In genomic region chr10:4263281-4263921, GRCh38 we compare ENCODE assay signal across 24 cellular contexts.
DNase-seq lines count a peak whose midpoint lies in the region; ATAC-seq and TF ChIP-seq lines count a peak whose summit lies in the region.
"Had no signal": no experiment of that assay in that cellular context is flagged by ENCODE, and none has a peak within 500 bp of the region (broad histone marks: within the 10 kb centered on the region; RNA-seq: fewer than 3 reads in every experiment).

No MANE protein-coding gene starts in this region.

- H3K27ac ChIP-seq in esophagus muscularis mucosa (replicated peaks in 1 of 4), result peak overlapping the region; percentile 43 to 67 (median 56)
- H3K27ac ChIP-seq in neuronal stem cell (replicated peaks; ENCODE audit: low read length), result no peak overlapping the region
- peak overlapping the region; percentile 45 to 75 (median 58) for H3K27ac ChIP-seq in upper lobe of left lung
- H3K27ac ChIP-seq in brain microvascular endothelial cell, result no peak overlapping the region
- H3K27ac ChIP-seq: psoas muscle had no signal

- H3K4me3 ChIP-seq in esophagus muscularis mucosa (no peak overlapping the region), neuronal stem cell (ENCODE audit: low read length in 2 of 2) (no peak overlapping the region), upper lobe of left lung (no peak overlapping the region), brain microvascular endothelial cell (ENCODE audit: low read depth, low read length) (no peak overlapping the region)
- H3K4me3 ChIP-seq: adrenal gland, psoas muscle had no signal

- peak overlapping the region; percentile 38 for H3K18ac ChIP-seq in neuronal stem cell (ENCODE audit: low read length)

- H4K8ac ChIP-seq in neuronal stem cell (ENCODE audit: low read depth, low read length), result no peak overlapping the region

- no peaks in the 10 kb centered on the region for H3K9me3 ChIP-seq in esophagus muscularis mucosa
- H3K9me3 ChIP-seq in neuronal stem cell (replicated peaks in 1 of 2; ENCODE audit: control insufficient read depth in 2 of 2, insufficient read depth in 1 of 2, low read depth in 1 of 2, low read length in 2 of 2), result no peaks in the 10 kb centered on the region
- no peaks in the 10 kb centered on the region for H3K9me3 ChIP-seq in upper lobe of left lung
- H3K9me3 ChIP-seq: adrenal gland, psoas muscle had no signal

- no peak overlapping the region for H3K9ac ChIP-seq in neuronal stem cell (ENCODE audit: low read depth, low read length, poor library complexity)

- no peak overlapping the region for H3K27ac Mint-ChIP-seq in activated CD4-positive, alpha-beta T cell treated with anti-CD3 and anti-CD28 coated beads, Interleukin-2, amount 10 ng/mL, durations not matched to agents 24 days and 14 days
- H3K27ac Mint-ChIP-seq: activated CD4-positive, alpha-beta T cell treated with anti-CD3 and anti-CD28 coated beads, Interleukin-2, amount 10 ng/mL, durations not matched to agents 7 days and 5 days; memory B cell; nephron had no signal

- DNase-seq in activated CD4-positive, alpha-beta T cell treated with anti-CD3 and anti-CD28 coated beads, Interleukin-2, amount 10 ng/mL, durations not matched to agents 24 days and 14 days, result peak; percentile 25
- DNase-seq in activated CD4-positive, alpha-beta T cell treated with anti-CD3 and anti-CD28 coated beads, Interleukin-2, amount 50 U/mL, for 48 hours, result no peak
- DNase-seq in esophagus muscularis mucosa (ENCODE audit: extremely low spot score), result no peak
- DNase-seq in neuronal stem cell (ENCODE audit: low spot score), result no peak
- DNase-seq in upper lobe of left lung, result peak in 1 of 2 donors; percentile 41
- DNase-seq in amygdala (lab: John Stamatoyannopoulos, UW), result no peak
- DNase-seq in brain microvascular endothelial cell, result no peak
- DNase-seq in NCI-H446 (lab: John Stamatoyannopoulos, UW), result no peak
- DNase-seq: activated CD4-positive, alpha-beta T cell treated with anti-CD3 and anti-CD28 coated beads, Interleukin-2, amount 10 ng/mL, durations not matched to agents 7 days and 5 days; activated CD8-positive, alpha-beta memory T cell treated with anti-CD3 and anti-CD28 coated beads, Interleukin-2, amount 50 U/mL, for 48 hours; activated gamma-delta T cell; Calu3; central memory CD4-positive, alpha-beta T cell; effector CD4-positive, alpha-beta T cell; Karpas-422; NCI-H1092 treated with DMSO at 0.1 percent for 48 hours; NCI-H2081 treated with DMSO at 0.1 percent for 48 hours; NCI-H510A treated with DMSO at 0.1 percent for 48 hours; stimulated activated CD4-positive, alpha-beta T cell treated with anti-CD3 and anti-CD28 coated beads, Interleukin-12 subunit alpha, Interleukin-12 subunit beta, amount 100 ng/mL, for 4 hours; stimulated activated CD8-positive, alpha-beta memory T cell treated with anti-CD3 and anti-CD28 coated beads, Interleukin-4, amount 100 ng/mL, for 48 hours had no signal

- no peaks in the 10 kb centered on the region for H3K36me3 ChIP-seq in esophagus muscularis mucosa
- H3K36me3 ChIP-seq in neuronal stem cell (replicated peaks in 1 of 2; ENCODE audit: control insufficient read depth in 2 of 2, insufficient read depth in 2 of 2, low read length in 2 of 2), result no peaks in the 10 kb centered on the region
- no peaks in the 10 kb centered on the region for H3K36me3 ChIP-seq in upper lobe of left lung
- H3K36me3 ChIP-seq in brain microvascular endothelial cell (replicated peaks), result no peaks in the 10 kb centered on the region
- H3K36me3 ChIP-seq: adrenal gland had no signal

- in situ Hi-C loops in brain microvascular endothelial cell (cut with HindIII; ENCODE audit: low pct_ligation_motif_present, low sequenced_read_pairs), result no loop called here

- peak in 1 of 2 donors; percentile 49 for ATAC-seq in upper lobe of left lung (ENCODE audit: low FRiP score in 2 of 2)

- no peak overlapping the region for H2BK5ac ChIP-seq in neuronal stem cell (ENCODE audit: low read length)

- no peak overlapping the region for H3K4ac ChIP-seq in neuronal stem cell (ENCODE audit: low read length)

- no peak overlapping the region for H2BK12ac ChIP-seq in neuronal stem cell (ENCODE audit: low read length)

- peak overlapping the region; percentile 14 for H2AK5ac ChIP-seq in neuronal stem cell (ENCODE audit: low read depth, low read length)

- H2BK15ac ChIP-seq in neuronal stem cell (ENCODE audit: low read length), result peak overlapping the region; percentile 74

- H2BK120ac ChIP-seq in neuronal stem cell (ENCODE audit: low read depth, low read length), result peak overlapping the region; percentile 88

- no peak for TF ChIP-seq POLR2A in esophagus muscularis mucosa (IDR thresholded peaks at IDR 0.05; ENCODE audit: low read depth)
- TF ChIP-seq POLR2A in upper lobe of left lung (IDR thresholded peaks at IDR 0.05), result no peak

- H2AFZ ChIP-seq in neuronal stem cell (ENCODE audit: low read length), result peak overlapping the region; percentile 61

- H3K4me2 ChIP-seq in neuronal stem cell (ENCODE audit: insufficient read depth, low read length, poor library complexity, severe bottlenecking), result no peak overlapping the region

- intact Hi-C loops in activated CD4-positive, alpha-beta T cell treated with anti-CD3 and anti-CD28 coated beads, Interleukin-2, amount 10 ng/mL, durations not matched to agents 24 days and 14 days (cut with micrococcal nuclease), result no loop called here
- intact Hi-C loops in esophagus muscularis mucosa (cut with DNase I), result no loop called here

- no peak overlapping the region for H3K23ac ChIP-seq in neuronal stem cell (ENCODE audit: low read depth, low read length, poor library complexity)

- TF ChIP-seq EP300 in esophagus muscularis mucosa (IDR thresholded peaks at IDR 0.05), result no peak
- no peak for TF ChIP-seq EP300 in upper lobe of left lung (IDR thresholded peaks at IDR 0.05)

- H3K27me3 Mint-ChIP-seq in activated CD4-positive, alpha-beta T cell treated with anti-CD3 and anti-CD28 coated beads, Interleukin-2, amount 10 ng/mL, durations not matched to agents 24 days and 14 days, result peaks cover 5% of the 10 kb centered on the region

- H3K27me3 ChIP-seq in esophagus muscularis mucosa, result no peaks in the 10 kb centered on the region
- H3K27me3 ChIP-seq in neuronal stem cell (ENCODE audit: control insufficient read depth in 3 of 3, insufficient read depth in 3 of 3, low read depth in 1 of 3, low read length in 3 of 3), result no peaks in the 10 kb centered on the region
- no peaks in the 10 kb centered on the region for H3K27me3 ChIP-seq in upper lobe of left lung
- H3K27me3 ChIP-seq in brain microvascular endothelial cell (replicated peaks), result no peaks in the 10 kb centered on the region
- H3K27me3 ChIP-seq: adrenal gland had no signal

- no peaks in the 10 kb centered on the region for H3K36me3 Mint-ChIP-seq in activated CD4-positive, alpha-beta T cell treated with anti-CD3 and anti-CD28 coated beads, Interleukin-2, amount 10 ng/mL, durations not matched to agents 24 days and 14 days (ENCODE audit: low read depth)
- H3K36me3 Mint-ChIP-seq: memory B cell had no signal

- H3K9me3 Mint-ChIP-seq in activated CD4-positive, alpha-beta T cell treated with anti-CD3 and anti-CD28 coated beads, Interleukin-2, amount 10 ng/mL, durations not matched to agents 24 days and 14 days, result no peaks in the 10 kb centered on the region
- H3K9me3 Mint-ChIP-seq: activated CD4-positive, alpha-beta T cell treated with anti-CD3 and anti-CD28 coated beads, Interleukin-2, amount 10 ng/mL, durations not matched to agents 7 days and 5 days; memory B cell; nephron had no signal

- peaks cover 36 to 65% (median 57%) of the 10 kb centered on the region in 4 donors for H3K4me1 ChIP-seq in esophagus muscularis mucosa
- peaks cover 0 to 3% of the 10 kb centered on the region in 2 donors for H3K4me1 ChIP-seq in neuronal stem cell (ENCODE audit: control insufficient read depth in 2 of 2, insufficient read depth in 1 of 2, low read depth in 1 of 2, low read length in 2 of 2)
- H3K4me1 ChIP-seq in upper lobe of left lung, result peaks cover 12 to 40% (median 32%) of the 10 kb centered on the region in 4 donors

- no peaks in the 10 kb centered on the region for H3K79me1 ChIP-seq in neuronal stem cell (ENCODE audit: low read depth, low read length)

- no peak overlapping the region for H3K4me3 Mint-ChIP-seq in activated CD4-positive, alpha-beta T cell treated with anti-CD3 and anti-CD28 coated beads, Interleukin-2, amount 10 ng/mL, durations not matched to agents 24 days and 14 days
- H3K4me3 Mint-ChIP-seq: activated CD4-positive, alpha-beta T cell treated with anti-CD3 and anti-CD28 coated beads, Interleukin-2, amount 10 ng/mL, durations not matched to agents 7 days and 5 days; memory B cell; nephron had no signal

- TF ChIP-seq CTCF in esophagus muscularis mucosa (IDR thresholded peaks at IDR 0.05) (no peak), upper lobe of left lung (IDR thresholded peaks at IDR 0.05) (no peak), brain microvascular endothelial cell (IDR thresholded peaks at IDR 0.05; ENCODE audit: low read depth, low read length, missing control alignments) (no peak)

- WGBS in esophagus muscularis mucosa, result 49% methylated on average over 5 of the region's 6 CpGs
- WGBS in neuronal stem cell (ENCODE audit: extremely low coverage in 2 of 2, insufficient read length in 2 of 2, insufficient replicate concordance in 1 of 2), 2 donors, result no CpG with 5 or more reads among the region's 6 CpGs
- WGBS in upper lobe of left lung, 2 donors, result 39 to 65% methylated on average over 5 to 6 of the region's 6 CpGs

- H3K14ac ChIP-seq in neuronal stem cell (ENCODE audit: low read length), result no peak overlapping the region

- H4K91ac ChIP-seq in neuronal stem cell (ENCODE audit: low read depth, low read length, poor library complexity), result no peak overlapping the region

- peaks cover 7% of the 10 kb centered on the region for H3K4me1 Mint-ChIP-seq in activated CD4-positive, alpha-beta T cell treated with anti-CD3 and anti-CD28 coated beads, Interleukin-2, amount 10 ng/mL, durations not matched to agents 24 days and 14 days

Comparison
In these comparisons a context has a peak if more than half of its experiments do, and no peak if none do; other contexts are left out.
1. H3K27ac ChIP-seq: peak in esophagus muscularis mucosa (4 of 4) and upper lobe of left lung (4 of 4); none in neuronal stem cell (single experiment) and brain microvascular endothelial cell (single experiment).